In the genomic region with DNA sequence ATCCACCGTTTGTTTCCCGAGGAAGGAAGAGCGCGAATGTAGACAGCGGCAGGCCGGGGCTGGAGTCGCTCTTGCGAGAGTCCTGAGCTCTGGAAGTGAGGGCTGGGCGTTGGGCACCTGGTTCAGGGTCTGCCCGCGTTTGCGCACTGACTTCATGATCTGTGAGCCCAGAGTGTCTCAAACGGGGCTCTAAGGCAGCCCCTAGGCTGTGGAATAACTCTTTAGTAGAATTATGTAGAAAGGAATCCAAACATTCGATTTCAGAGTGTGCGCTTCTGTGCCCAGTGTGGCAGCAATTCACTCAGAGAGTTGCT, we compare ENCODE assay signal across 2 cellular contexts.
TF ChIP-seq lines count a peak whose summit lies in the region.

No MANE protein-coding gene starts in this region.

TF ChIP-seq in IMR-90, 13 proteins besides CTCF, POLR2A, EP300 and RAD21 (continued from another document):
- TF ChIP-seq CEBPB (IDR thresholded peaks at IDR 0.05; ENCODE audit: low read depth, low read length) (no peak), MXI1 (IDR thresholded peaks at IDR 0.05; ENCODE audit: borderline replicate concordance, low read depth, low read length) (no peak), SMC3 (IDR thresholded peaks at IDR 0.05; ENCODE audit: low read depth, low read length) (no peak), RFX5 (IDR thresholded peaks at IDR 0.05; ENCODE audit: low read depth, low read length) (no peak), NFE2L2 (IDR thresholded peaks at IDR 0.05; ENCODE audit: low read depth, low read length) (no peak)
- TF ChIP-seq, protein P1, sequence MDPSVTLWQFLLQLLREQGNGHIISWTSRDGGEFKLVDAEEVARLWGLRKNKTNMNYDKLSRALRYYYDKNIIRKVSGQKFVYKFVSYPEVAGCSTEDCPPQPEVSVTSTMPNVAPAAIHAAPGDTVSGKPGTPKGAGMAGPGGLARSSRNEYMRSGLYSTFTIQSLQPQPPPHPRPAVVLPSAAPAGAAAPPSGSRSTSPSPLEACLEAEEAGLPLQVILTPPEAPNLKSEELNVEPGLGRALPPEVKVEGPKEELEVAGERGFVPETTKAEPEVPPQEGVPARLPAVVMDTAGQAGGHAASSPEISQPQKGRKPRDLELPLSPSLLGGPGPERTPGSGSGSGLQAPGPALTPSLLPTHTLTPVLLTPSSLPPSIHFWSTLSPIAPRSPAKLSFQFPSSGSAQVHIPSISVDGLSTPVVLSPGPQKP (IDR thresholded peaks at IDR 0.05; ENCODE audit: borderline replicate concordance, low read depth, low read length): no peak
TF ChIP-seq in IMR-90: peak in this region for 0.

TF ChIP-seq in liver, 16 proteins besides CTCF, POLR2A, EP300 and RAD21 (continued from another document):
- TF ChIP-seq, protein P2, sequence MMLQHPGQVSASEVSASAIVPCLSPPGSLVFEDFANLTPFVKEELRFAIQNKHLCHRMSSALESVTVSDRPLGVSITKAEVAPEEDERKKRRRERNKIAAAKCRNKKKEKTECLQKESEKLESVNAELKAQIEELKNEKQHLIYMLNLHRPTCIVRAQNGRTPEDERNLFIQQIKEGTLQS (IDR thresholded peaks at IDR 0.05): no peak
TF ChIP-seq in liver: peak in this region for 0.
